19 cellular contexts compared by ENCODE assay signal in the genomic region with DNA sequence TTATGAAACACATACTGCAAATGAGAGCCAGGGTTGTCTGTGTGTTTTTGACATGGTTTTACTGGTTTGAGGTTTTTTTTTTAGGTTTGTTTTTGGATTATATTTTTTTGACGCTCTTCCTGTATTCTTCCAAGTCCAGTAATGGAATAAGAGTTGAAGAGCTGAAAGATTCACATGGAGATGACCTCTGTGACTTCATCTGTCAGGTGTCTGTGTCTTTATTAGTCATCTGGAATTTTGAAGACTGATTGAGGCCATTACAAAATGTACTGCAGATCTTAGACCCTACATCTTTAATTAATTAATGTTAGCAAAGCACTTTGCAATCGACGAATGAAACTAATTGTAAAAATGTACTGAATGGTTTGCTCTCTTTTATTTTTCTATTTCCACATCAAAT.
"Had no signal": no experiment of that assay in that cellular context is flagged by ENCODE, and none has a peak within 500 bp of the region (broad histone marks: within the 10 kb centered on the region; RNA-seq: fewer than 3 reads in every experiment).

No MANE protein-coding gene starts in this region.

- ATAC-seq: activated T-cell treated with anti-CD3 and anti-CD28 coated beads, Interleukin-2, amount 50 U/mL, for 4 hours; esophagus mucosa; foreskin keratinocyte; lower lobe of right lung; natural killer cell treated with Interleukin-12 subunit alpha and Interleukin-12 subunit beta and Interleukin-15 and Interleukin-18, amount 100 ng/mL, for 72 hours had no signal

- H3K36me3 Mint-ChIP-seq: natural killer cell treated with Interleukin-12 subunit alpha and Interleukin-12 subunit beta and Interleukin-15 and Interleukin-18, amount 100 ng/mL, for 72 hours had no signal

- DNase-seq: activated CD4-positive, alpha-beta T cell treated with anti-CD3 and anti-CD28 coated beads, Interleukin-2, amount 50 U/mL, for 1 hour; activated CD4-positive, CD25-positive, alpha-beta regulatory T cell treated with anti-CD3 and anti-CD28 coated beads, Interleukin-2, amount 50 U/mL, for 72 hours; activated CD8-positive, alpha-beta memory T cell treated with anti-CD3 and anti-CD28 coated beads, Interleukin-2, amount 50 U/mL, for 4 hours; activated naive CD4-positive, alpha-beta T cell treated with anti-CD3 and anti-CD28 coated beads for 36 hours; activated T-cell treated with anti-CD3 and anti-CD28 coated beads, Interleukin-2, amount 50 U/mL, for 4 hours; aorta; cortex of kidney; foreskin keratinocyte; glutamatergic neuron; hippocampal formation; islet precursor cell; lower lobe of right lung; stimulated activated naive CD4-positive, alpha-beta T cell had no signal

- H3K4me3 Mint-ChIP-seq: activated naive CD4-positive, alpha-beta T cell treated with anti-CD3 and anti-CD28 coated beads for 36 hours; activated T-cell treated with anti-CD3 and anti-CD28 coated beads, Interleukin-2, amount 50 U/mL, for 4 hours; natural killer cell treated with Interleukin-12 subunit alpha and Interleukin-12 subunit beta and Interleukin-15 and Interleukin-18, amount 100 ng/mL, for 72 hours; T-helper 1 cell treated with Interleukin-12 subunit alpha and Interleukin-12 subunit beta and Interleukin-4 antibody, amounts not matched to agents 30 μg/mL and 1 μg/mL, for 36 hours had no signal

- H3K27me3 ChIP-seq: foreskin keratinocyte, neutrophil had no signal

- H3K4me3 ChIP-seq: lower lobe of right lung had no signal

- H3K36me3 ChIP-seq: lower lobe of right lung, neutrophil had no signal

- H3K4me1 ChIP-seq: foreskin keratinocyte, lower lobe of right lung, parathyroid adenoma had no signal

- H3K27ac Mint-ChIP-seq: activated naive CD4-positive, alpha-beta T cell treated with anti-CD3 and anti-CD28 coated beads for 36 hours; natural killer cell treated with Interleukin-12 subunit alpha and Interleukin-12 subunit beta and Interleukin-15 and Interleukin-18, amount 100 ng/mL, for 72 hours; T-helper 1 cell treated with Interleukin-12 subunit alpha and Interleukin-12 subunit beta and Interleukin-4 antibody, amounts not matched to agents 30 μg/mL and 1 μg/mL, for 36 hours had no signal

- H3K27me3 Mint-ChIP-seq: natural killer cell treated with Interleukin-12 subunit alpha and Interleukin-12 subunit beta and Interleukin-15 and Interleukin-18, amount 100 ng/mL, for 72 hours had no signal

- H3K27ac ChIP-seq: foreskin keratinocyte, lower lobe of right lung, neutrophil, parathyroid adenoma, VCaP had no signal

- H3K9me3 ChIP-seq: lower lobe of right lung, neutrophil had no signal
